Comparison of ENCODE assay signal across 1 cellular context in the genomic region with DNA sequence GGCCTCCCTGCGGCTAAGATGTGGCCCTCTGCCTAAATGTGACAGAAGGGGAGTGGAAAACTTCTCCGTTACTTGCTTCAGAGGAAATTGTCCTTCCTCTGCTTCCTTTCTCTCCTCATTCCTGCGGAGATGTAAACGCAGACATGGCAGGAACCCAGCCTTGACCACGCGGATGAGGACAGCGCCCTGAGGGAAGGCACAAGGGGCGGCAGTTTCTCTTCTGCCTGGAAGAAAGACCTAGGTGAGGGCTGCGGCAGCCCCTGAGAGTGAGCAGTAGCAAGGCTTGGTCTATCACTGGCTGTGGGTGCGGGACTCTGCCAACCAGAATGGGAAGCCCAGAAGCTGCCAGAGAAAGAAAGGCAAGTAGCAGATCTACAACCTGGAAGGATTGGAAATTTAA.
TF ChIP-seq lines count a peak whose summit lies in the region.

No MANE protein-coding gene starts in this region.

TF ChIP-seq in endothelial cell of umbilical vein, 7 proteins besides CTCF, POLR2A, EP300 and RAD21 (continued from another document):
- no peak for TF ChIP-seq GATA2 (IDR thresholded peaks at IDR 0.05; ENCODE audit: insufficient read depth, insufficient read length, low read depth, low read length)
